Comparison of ENCODE assay signal across 18 cellular contexts in the genomic region with DNA sequence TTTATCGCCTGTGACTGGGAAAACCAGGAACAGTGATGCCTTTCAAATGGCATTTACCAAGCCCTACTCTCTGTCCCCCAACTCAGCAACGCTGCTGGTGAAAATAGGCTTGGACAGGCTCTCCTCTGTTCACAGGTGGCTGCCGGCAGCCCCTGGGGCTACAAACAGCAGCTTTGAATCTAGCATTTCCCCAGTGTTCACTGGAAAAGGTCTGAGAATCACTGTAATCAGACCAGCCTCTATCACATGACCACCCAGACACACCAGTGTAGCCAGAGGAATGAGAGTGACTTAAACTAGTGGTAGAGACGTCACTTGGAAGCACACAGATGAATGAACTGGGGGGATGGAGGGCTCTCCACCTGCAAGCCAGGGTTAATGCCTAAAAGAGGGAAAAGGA.
DNase-seq lines count a peak whose midpoint lies in the region; ATAC-seq and TF ChIP-seq lines count a peak whose summit lies in the region.
"Had no signal": no experiment of that assay in that cellular context is flagged by ENCODE, and none has a peak within 500 bp of the region (broad histone marks: within the 10 kb centered on the region; RNA-seq: fewer than 3 reads in every experiment).

No MANE protein-coding gene starts in this region.

- peaks cover 0 to 94% (median 35%) of the 10 kb centered on the region in 4 donors for H3K4me1 ChIP-seq in tibial artery
- peaks cover 0 to 11% of the 10 kb centered on the region in 2 donors for H3K4me1 ChIP-seq in naive thymus-derived CD4-positive, alpha-beta T cell (ENCODE audit: control insufficient read depth in 2 of 2, insufficient read depth in 2 of 2, low read length in 2 of 2)
- H3K4me1 ChIP-seq: SJCRH30 had no signal

- no peaks in the 10 kb centered on the region for H3K9me3 Mint-ChIP-seq in activated naive CD8-positive, alpha-beta T cell treated with anti-CD3 and anti-CD28 coated beads, Interleukin-2, amount 10 ng/mL, durations not matched to agents 7 days and 5 days
- H3K9me3 Mint-ChIP-seq in activated naive CD8-positive, alpha-beta T cell treated with anti-CD3 and anti-CD28 coated beads for 36 hours: peaks cover 4% of the 10 kb centered on the region
- H3K9me3 Mint-ChIP-seq in naive thymus-derived CD4-positive, alpha-beta T cell: peaks cover 0 to 3% (median 0%) of the 10 kb centered on the region in 11 donors
- H3K9me3 Mint-ChIP-seq in activated naive CD4-positive, alpha-beta T cell treated with anti-CD3 and anti-CD28 coated beads, Interleukin-2, amount 50 U/mL, for 72 hours: peaks cover 3 to 5% of the 10 kb centered on the region in 2 donors
- H3K9me3 Mint-ChIP-seq: CD8-positive, alpha-beta memory T cell had no signal

- ATAC-seq in activated naive CD8-positive, alpha-beta T cell treated with anti-CD3 and anti-CD28 coated beads, Interleukin-2, amount 10 ng/mL, durations not matched to agents 7 days and 5 days (ENCODE audit: low read depth): no peak
- ATAC-seq in naive thymus-derived CD4-positive, alpha-beta T cell: no peak
- ATAC-seq in activated naive CD4-positive, alpha-beta T cell treated with anti-CD3 and anti-CD28 coated beads, Interleukin-2, amount 50 U/mL, for 72 hours: no peak
- ATAC-seq: K562 had no signal

- no peaks in the 10 kb centered on the region for H3K27me3 Mint-ChIP-seq in activated naive CD8-positive, alpha-beta T cell treated with anti-CD3 and anti-CD28 coated beads, Interleukin-2, amount 10 ng/mL, durations not matched to agents 7 days and 5 days
- H3K27me3 Mint-ChIP-seq in activated naive CD8-positive, alpha-beta T cell treated with anti-CD3 and anti-CD28 coated beads for 36 hours: no peaks in the 10 kb centered on the region
- no peaks in the 10 kb centered on the region for H3K27me3 Mint-ChIP-seq in naive thymus-derived CD4-positive, alpha-beta T cell
- H3K27me3 Mint-ChIP-seq: CD8-positive, alpha-beta memory T cell had no signal

- H3K9me3 ChIP-seq in tibial artery: no peaks in the 10 kb centered on the region
- H3K9me3 ChIP-seq in naive thymus-derived CD4-positive, alpha-beta T cell (ENCODE audit: control insufficient read depth in 2 of 3, low read length in 3 of 3): no peaks in the 10 kb centered on the region
- H3K9me3 ChIP-seq: SJCRH30 had no signal

- CTCF ChIA-PET in naive thymus-derived CD4-positive, alpha-beta T cell (lab: Charles Lee): no interaction called here

- H3K36me3 Mint-ChIP-seq in activated naive CD8-positive, alpha-beta T cell treated with anti-CD3 and anti-CD28 coated beads, Interleukin-2, amount 10 ng/mL, durations not matched to agents 7 days and 5 days: peaks cover 26% of the 10 kb centered on the region
- H3K36me3 Mint-ChIP-seq in activated naive CD8-positive, alpha-beta T cell treated with anti-CD3 and anti-CD28 coated beads for 36 hours: peaks cover 44% of the 10 kb centered on the region
- peaks cover 6 to 41% (median 27%) of the 10 kb centered on the region in 5 donors for H3K36me3 Mint-ChIP-seq in naive thymus-derived CD4-positive, alpha-beta T cell
- H3K36me3 Mint-ChIP-seq in activated naive CD4-positive, alpha-beta T cell treated with anti-CD3 and anti-CD28 coated beads, Interleukin-2, amount 50 U/mL, for 72 hours: peaks cover 5 to 43% of the 10 kb centered on the region in 2 donors

- POLR2A ChIA-PET in activated naive CD8-positive, alpha-beta T cell treated with anti-CD3 and anti-CD28 coated beads, Interleukin-2, amount 10 ng/mL, durations not matched to agents 7 days and 5 days (lab: Charles Lee): no interaction called here
- POLR2A ChIA-PET in naive thymus-derived CD4-positive, alpha-beta T cell (lab: Charles Lee): no interaction called here

- H3K27ac Mint-ChIP-seq in activated naive CD8-positive, alpha-beta T cell treated with anti-CD3 and anti-CD28 coated beads, Interleukin-2, amount 10 ng/mL, durations not matched to agents 7 days and 5 days: peak overlapping the region; percentile 21
- no peak overlapping the region for H3K27ac Mint-ChIP-seq in activated naive CD8-positive, alpha-beta T cell treated with anti-CD3 and anti-CD28 coated beads for 36 hours
- H3K27ac Mint-ChIP-seq in naive thymus-derived CD4-positive, alpha-beta T cell: no peak overlapping the region
- peak overlapping the region in 1 of 2 donors; percentile 24 for H3K27ac Mint-ChIP-seq in activated naive CD4-positive, alpha-beta T cell treated with anti-CD3 and anti-CD28 coated beads, Interleukin-2, amount 50 U/mL, for 72 hours

- H3K36me3 ChIP-seq in tibial artery: no peaks in the 10 kb centered on the region
- H3K36me3 ChIP-seq in naive thymus-derived CD4-positive, alpha-beta T cell (ENCODE audit: control insufficient read depth in 2 of 3, insufficient read depth in 3 of 3, low read length in 3 of 3): no peaks in the 10 kb centered on the region
- H3K36me3 ChIP-seq: SJCRH30 had no signal

- no peak overlapping the region for H3K4me3 Mint-ChIP-seq in activated naive CD8-positive, alpha-beta T cell treated with anti-CD3 and anti-CD28 coated beads, Interleukin-2, amount 10 ng/mL, durations not matched to agents 7 days and 5 days
- H3K4me3 Mint-ChIP-seq in activated naive CD8-positive, alpha-beta T cell treated with anti-CD3 and anti-CD28 coated beads for 36 hours: no peak overlapping the region
- no peak overlapping the region for H3K4me3 Mint-ChIP-seq in naive thymus-derived CD4-positive, alpha-beta T cell
- H3K4me3 Mint-ChIP-seq: CD8-positive, alpha-beta memory T cell had no signal

- intact Hi-C loops in tibial artery (cut with DNase I; ENCODE audit: low total_unique reads): no loop called here
- intact Hi-C loops in naive thymus-derived CD4-positive, alpha-beta T cell (cut with micrococcal nuclease): no loop called here

- DNase-seq in activated naive CD8-positive, alpha-beta T cell treated with anti-CD3 and anti-CD28 coated beads, Interleukin-2, amount 10 ng/mL, durations not matched to agents 7 days and 5 days: no peak
- DNase-seq in activated naive CD8-positive, alpha-beta T cell treated with anti-CD3 and anti-CD28 coated beads for 36 hours: no peak
- DNase-seq in NCI-H69 (lab: John Stamatoyannopoulos, UW): peak; percentile 10
- DNase-seq in coronary artery (ENCODE audit: low spot score): peak; percentile 21
- DNase-seq in tibial artery: no peak
- no peak for DNase-seq in naive thymus-derived CD4-positive, alpha-beta T cell
- no peak for DNase-seq in activated naive CD4-positive, alpha-beta T cell treated with anti-CD3 and anti-CD28 coated beads, Interleukin-2, amount 50 U/mL, for 72 hours (ENCODE audit: low spot score in 2 of 2)
- DNase-seq: CD8-positive, alpha-beta memory T cell; DMS53; EL; NCI-H1105; NCI-H2081; NCI-H510A treated with DMSO at 0.1 percent for 48 hours; NCI-H82; SJCRH30 had no signal

- no peaks in the 10 kb centered on the region for H3K27me3 ChIP-seq in tibial artery
- no peaks in the 10 kb centered on the region for H3K27me3 ChIP-seq in naive thymus-derived CD4-positive, alpha-beta T cell (ENCODE audit: control insufficient read depth in 2 of 2, insufficient read depth in 2 of 2, low read length in 2 of 2)
- H3K27me3 ChIP-seq: BLaER1 treated with 17β-estradiol and CSF1 and Interleukin-3, amounts not matched to agents 10 nM and 100 nM; SJCRH30 had no signal

- TF ChIP-seq CTCF in coronary artery (IDR thresholded peaks at IDR 0.05) (no peak), tibial artery (IDR thresholded peaks at IDR 0.05) (no peak)

- peaks cover 7% of the 10 kb centered on the region for H3K4me1 Mint-ChIP-seq in activated naive CD8-positive, alpha-beta T cell treated with anti-CD3 and anti-CD28 coated beads, Interleukin-2, amount 10 ng/mL, durations not matched to agents 7 days and 5 days
- peaks cover 44% of the 10 kb centered on the region for H3K4me1 Mint-ChIP-seq in activated naive CD8-positive, alpha-beta T cell treated with anti-CD3 and anti-CD28 coated beads for 36 hours
- peaks cover 20 to 80% (median 71%) of the 10 kb centered on the region in 7 donors for H3K4me1 Mint-ChIP-seq in naive thymus-derived CD4-positive, alpha-beta T cell

- H3K27ac ChIP-seq in coronary artery: peak overlapping the region in 1 of 2 donors; percentile 11
- peak overlapping the region; percentile 74 to 80 for H3K27ac ChIP-seq in tibial artery
- no peak overlapping the region for H3K27ac ChIP-seq in naive thymus-derived CD4-positive, alpha-beta T cell (ENCODE audit: low read depth, low read length)
- H3K27ac ChIP-seq: BLaER1 treated with 17β-estradiol and CSF1 and Interleukin-3, amounts not matched to agents 10 nM and 100 nM; RWPE1; SJCRH30 had no signal

- H3K4me3 ChIP-seq in coronary artery (no peak overlapping the region), tibial artery (no peak overlapping the region)
- no peak overlapping the region for H3K4me3 ChIP-seq in naive thymus-derived CD4-positive, alpha-beta T cell (ENCODE audit: low read length)
- H3K4me3 ChIP-seq: BLaER1 treated with 17β-estradiol and CSF1 and Interleukin-3, amounts not matched to agents 10 nM and 100 nM; K562; SJCRH30 had no signal

Comparison
In these comparisons a context has a peak if more than half of its experiments do, and no peak if none do; other contexts are left out.
1. DNase-seq: peak in NCI-H69 (single experiment) and coronary artery (single experiment); none in activated naive CD8-positive, alpha-beta T cell treated with anti-CD3 and anti-CD28 coated beads, Interleukin-2, amount 10 ng/mL, durations not matched to agents 7 days and 5 days (single experiment), activated naive CD8-positive, alpha-beta T cell treated with anti-CD3 and anti-CD28 coated beads for 36 hours (single experiment), tibial artery (0 of 2), naive thymus-derived CD4-positive, alpha-beta T cell (0 of 9) and activated naive CD4-positive, alpha-beta T cell treated with anti-CD3 and anti-CD28 coated beads, Interleukin-2, amount 50 U/mL, for 72 hours (0 of 2).